ENCODE assay signal across 23 cellular contexts in genomic region chr2:208326016-208326415, GRCh38.
"Had no signal": no experiment of that assay in that cellular context is flagged by ENCODE, and none has a peak within 500 bp of the region (broad histone marks: within the 10 kb centered on the region; RNA-seq: fewer than 3 reads in every experiment).

No MANE protein-coding gene starts in this region.

- ATAC-seq: esophagus mucosa; gastroesophageal sphincter; left cardiac atrium; natural killer cell treated with Interleukin-12 subunit alpha and Interleukin-12 subunit beta and Interleukin-15 and Interleukin-18, amount 100 ng/mL, for 72 hours; SK-N-SH treated with all-trans-retinoic acid at 6 μM for 48 hours; T-cell had no signal

- H3K27me3 Mint-ChIP-seq: activated CD4-positive, alpha-beta memory T cell treated with anti-CD3 and anti-CD28 coated beads, Interleukin-2, amount 10 ng/mL, durations not matched to agents 7 days and 5 days; activated T-cell treated with anti-CD3 and anti-CD28 coated beads, Interleukin-2, amount 50 U/mL, for 24 hours; dendritic cell treated with granulocyte-macrophage colony-stimulating factor and Interleukin-4, amounts not matched to agents 40 ng/mL and 50 ng/mL, for 4 days; natural killer cell treated with Interleukin-12 subunit alpha and Interleukin-12 subunit beta and Interleukin-15 and Interleukin-18, amount 100 ng/mL, for 72 hours; stimulated activated naive CD8-positive, alpha-beta T cell treated with anti-CD3 and anti-CD28 coated beads, Interleukin-15, Interleukin-2, amounts not matched to agents 100 ng/mL and 50 ng/mL, for 24 hours; T-cell had no signal

- H3K4me3 ChIP-seq: gastroesophageal sphincter, testis, upper lobe of left lung had no signal

- DNase-seq: activated CD4-positive, alpha-beta memory T cell treated with anti-CD3 and anti-CD28 coated beads, Interleukin-2, amount 10 ng/mL, durations not matched to agents 7 days and 5 days; activated CD4-positive, alpha-beta T cell treated with anti-CD3 and anti-CD28 coated beads for 48 hours; activated CD4-positive, CD25-positive, alpha-beta regulatory T cell; activated naive CD4-positive, alpha-beta T cell treated with Interleukin-2 at 50 U/mL for 16 hours; activated T-cell treated with anti-CD3 and anti-CD28 coated beads, Interleukin-2, amount 50 U/mL, for 24 hours; cerebellar nuclear complex; effector CD8-positive, alpha-beta T cell; left cardiac atrium; stimulated activated CD4-positive, alpha-beta T cell treated with anti-CD3 and anti-CD28 coated beads, Interleukin-12 subunit alpha, Interleukin-12 subunit beta, amount 100 ng/mL, for 4 hours; stimulated activated CD4-positive, alpha-beta T cell treated with anti-CD3 and anti-CD28 coated beads, Interleukin-1b, Interleukin-23, amount 100 ng/mL, for 48 hours; T-cell; T1000; testis; upper lobe of left lung had no signal

- H3K9me3 ChIP-seq: gastroesophageal sphincter, neutrophil, testis, upper lobe of left lung had no signal

- H3K9me3 Mint-ChIP-seq: activated CD4-positive, alpha-beta memory T cell treated with anti-CD3 and anti-CD28 coated beads, Interleukin-2, amount 10 ng/mL, durations not matched to agents 7 days and 5 days; activated T-cell treated with anti-CD3 and anti-CD28 coated beads, Interleukin-2, amount 50 U/mL, for 24 hours; activated T-helper 2 cell treated with anti-CD3 and anti-CD28 coated beads, Interferon-gamma antibody, Interleukin-2, Interleukin-4, amounts not matched to agents 10 μg/mL and 5 μg/mL and 100 μg/mL, durations not matched to agents 14 hours and 24 hours and 36 hours; dendritic cell treated with granulocyte-macrophage colony-stimulating factor and Interleukin-4, amounts not matched to agents 40 ng/mL and 50 ng/mL, for 4 days; natural killer cell treated with Interleukin-12 subunit alpha and Interleukin-12 subunit beta and Interleukin-15 and Interleukin-18, amount 100 ng/mL, for 72 hours; stimulated activated naive CD8-positive, alpha-beta T cell treated with anti-CD3 and anti-CD28 coated beads, Interleukin-15, Interleukin-2, amounts not matched to agents 100 ng/mL and 50 ng/mL, for 24 hours; T-cell had no signal

- H3K4me3 Mint-ChIP-seq: activated CD4-positive, alpha-beta memory T cell treated with anti-CD3 and anti-CD28 coated beads, Interleukin-2, amount 10 ng/mL, durations not matched to agents 7 days and 5 days; activated T-cell treated with anti-CD3 and anti-CD28 coated beads, Interleukin-2, amount 50 U/mL, for 24 hours; dendritic cell treated with granulocyte-macrophage colony-stimulating factor and Interleukin-4, amounts not matched to agents 40 ng/mL and 50 ng/mL, for 4 days; natural killer cell treated with Interleukin-12 subunit alpha and Interleukin-12 subunit beta and Interleukin-15 and Interleukin-18, amount 100 ng/mL, for 72 hours; stimulated activated naive CD8-positive, alpha-beta T cell treated with anti-CD3 and anti-CD28 coated beads, Interleukin-15, Interleukin-2, amounts not matched to agents 100 ng/mL and 50 ng/mL, for 24 hours; T-cell had no signal

- H3K27me3 ChIP-seq: gastroesophageal sphincter, neutrophil, testis, upper lobe of left lung had no signal

- H3K4me1 Mint-ChIP-seq: activated CD4-positive, alpha-beta memory T cell treated with anti-CD3 and anti-CD28 coated beads, Interleukin-2, amount 10 ng/mL, durations not matched to agents 7 days and 5 days had no signal

- H3K4me1 ChIP-seq: testis, upper lobe of left lung had no signal

- H3K27ac Mint-ChIP-seq: activated CD4-positive, alpha-beta memory T cell treated with anti-CD3 and anti-CD28 coated beads, Interleukin-2, amount 10 ng/mL, durations not matched to agents 7 days and 5 days; activated T-cell treated with anti-CD3 and anti-CD28 coated beads, Interleukin-2, amount 50 U/mL, for 24 hours; activated T-helper 2 cell treated with anti-CD3 and anti-CD28 coated beads, Interferon-gamma antibody, Interleukin-2, Interleukin-4, amounts not matched to agents 10 μg/mL and 5 μg/mL and 100 μg/mL, durations not matched to agents 14 hours and 24 hours and 36 hours; dendritic cell treated with granulocyte-macrophage colony-stimulating factor and Interleukin-4, amounts not matched to agents 40 ng/mL and 50 ng/mL, for 4 days; natural killer cell treated with Interleukin-12 subunit alpha and Interleukin-12 subunit beta and Interleukin-15 and Interleukin-18, amount 100 ng/mL, for 72 hours; stimulated activated naive CD8-positive, alpha-beta T cell treated with anti-CD3 and anti-CD28 coated beads, Interleukin-15, Interleukin-2, amounts not matched to agents 100 ng/mL and 50 ng/mL, for 24 hours; T-cell had no signal

- H3K27ac ChIP-seq: gastroesophageal sphincter, neutrophil, parathyroid adenoma, testis, upper lobe of left lung had no signal
